8 cellular contexts compared by ENCODE assay signal in genomic region chr7:5509567-5510136, GRCh38. TPM values are rescaled to one million over a fixed set of nuclear protein-coding genes. Genes with fewer than 3 reads are reported as not detected.
A peak's percentile ranks its signal among the peaks of the same experiment; 100 is the strongest.
DNase-seq lines count a peak whose midpoint lies in the region; ATAC-seq, FAIRE-seq and TF ChIP-seq lines count a peak whose summit lies in the region.
"Not testable (repeated sequence)": the region's sequence is repeated elsewhere in the genome, so short reads cannot be mapped to it uniquely, and the experiment has no call there.

No MANE protein-coding gene starts in this region.

- H3K36me3 Mint-ChIP-seq in endodermal cell (ENCODE audit: low read depth), result peaks cover 16% of the 10 kb centered on the region

- H3K9me3 ChIP-seq in HCT116 (ENCODE audit: control insufficient read depth in 1 of 2, insufficient read depth in 1 of 2, low read depth in 1 of 2, low read length in 2 of 2); endodermal cell (ENCODE audit: control insufficient read depth, low read length): not testable (repeated sequence)

- not testable (repeated sequence) for H3K9me3 Mint-ChIP-seq in endodermal cell

- ATAC-seq in HCT116, result peak; percentile 41

- not testable (repeated sequence) for BruUV-seq in HCT116 (replicated peaks; lab: Mats Ljungman, UMichigan)

- H3K4me2 ChIP-seq in HCT116 (ENCODE audit: low read length), result peak overlapping the region; percentile 69

- intact Hi-C loops in HCT116 (cut with micrococcal nuclease), result not testable (repeated sequence)

- not testable (repeated sequence) for H3K27me3 Mint-ChIP-seq in endodermal cell (ENCODE audit: insufficient read depth)

- POLR2A ChIA-PET in HCT116 (lab: Charles Lee) (interaction anchor here (0.8 to 1.2 kb wide), 3 partner anchors 14 to 84 kb away, joined by 3 to 4 read pairs (median 3); no protein-coding TSS in a partner anchor), RWPE1 (lab: Yijun Ruan, JAX; ENCODE audit: low non-redundant PET) (interaction anchor here (0.7 kb wide), 1 partner anchor 17 kb away, joined by 5 read pairs; no protein-coding TSS in a partner anchor)

- H3K4me3 ChIP-seq in HCT116 (replicated peaks in 1 of 2; ENCODE audit: low read depth in 1 of 2, low read length in 2 of 2), result peak overlapping the region; percentile 28 to 44
- H3K4me3 ChIP-seq in endodermal cell (ENCODE audit: low read length), result not testable (repeated sequence)

- CTCF ChIA-PET in HCT116 (lab: Charles Lee) (interaction anchor here (0.9 to 1.4 kb wide), 5 partner anchors 14 to 270 kb away, joined by 3 to 7 read pairs (median 4); no protein-coding TSS in a partner anchor), RWPE1 (lab: Yijun Ruan, JAX) (interaction anchor here (0.6 to 1.3 kb wide), 3 partner anchors 15 to 160 kb away, joined by 3 to 5 read pairs (median 3); no protein-coding TSS in a partner anchor)

- not testable (repeated sequence) for H2AFZ ChIP-seq in HCT116 (ENCODE audit: low read depth, low read length, poor library complexity, severe bottlenecking)

- peak overlapping the region; percentile 37 for H3K9ac ChIP-seq in HCT116 (ENCODE audit: low read length)
- H3K9ac ChIP-seq in endodermal cell (ENCODE audit: extremely low read depth, low read length, poor library complexity, severe bottlenecking), result not testable (repeated sequence)

- H3K4me1 Mint-ChIP-seq in endodermal cell, result not testable (repeated sequence)

- H3K79me2 ChIP-seq in HCT116 (ENCODE audit: insufficient read depth, low read length), result peaks cover 81% of the 10 kb centered on the region

- H3K4me3 Mint-ChIP-seq in endodermal cell, result not testable (repeated sequence)

- not testable (repeated sequence) for TF ChIP-seq CTCF in HCT116 (IDR thresholded peaks at IDR 0.05 in 2 of 3, conservative IDR thresholded peaks at IDR 0.05 in 1 of 3; ENCODE audit: borderline replicate concordance in 1 of 3, insufficient read depth in 1 of 3, low read depth in 2 of 3, low read length in 2 of 3); RWPE1 (conservative IDR thresholded peaks at IDR 0.05; ENCODE audit: low read depth); endodermal cell (conservative IDR thresholded peaks at IDR 0.05)

- H3K4me1 ChIP-seq in HCT116 (ENCODE audit: control insufficient read depth in 1 of 2, insufficient read depth in 2 of 2, low read length in 2 of 2), result peaks cover 32 to 49% of the 10 kb centered on the region in 2 experiments
- not testable (repeated sequence) for H3K4me1 ChIP-seq in endodermal cell (ENCODE audit: control insufficient read depth, insufficient read depth, low read length)

- not testable (repeated sequence) for H3K27me3 ChIP-seq in HCT116 (ENCODE audit: insufficient read depth, low read length); endodermal cell (ENCODE audit: control insufficient read depth, insufficient read depth, low read length, poor library complexity, severe bottlenecking)

- 90 to 93% methylated on average over 10 to 14 of the region's 14 CpGs for WGBS in endodermal cell (ENCODE audit: insufficient coverage in 1 of 2, insufficient read length in 1 of 2), 2 experiments

- TF ChIP-seq EP300 in Ishikawa (IDR thresholded peaks at IDR 0.05; ENCODE audit: borderline replicate concordance), result 0 out of 2 replicates have a peak, but pooled peaks have one; percentile 39

- TF ChIP-seq POLR2A in HCT116 (IDR thresholded peaks at IDR 0.05; ENCODE audit: borderline replicate concordance, extremely low read depth, insufficient read depth, insufficient read length), result not testable (repeated sequence)

- H3K36me3 ChIP-seq in HCT116 (ENCODE audit: control insufficient read depth in 1 of 2, insufficient read depth in 2 of 2, low read length in 2 of 2), result peaks cover 4 to 10% of the 10 kb centered on the region in 2 experiments; a peak in 2 of 4 replicates
- peaks cover 11% of the 10 kb centered on the region for H3K36me3 ChIP-seq in endodermal cell (ENCODE audit: control insufficient read depth, insufficient read depth, low read length)

- H3K27ac Mint-ChIP-seq in endodermal cell, result peak overlapping the region; percentile 77

- not testable (repeated sequence) for H3K9me2 ChIP-seq in HCT116 (ENCODE audit: insufficient read depth)

- not testable (repeated sequence) for TF ChIP-seq RAD21 in HCT116 (IDR thresholded peaks at IDR 0.05; ENCODE audit: low read depth); Ishikawa (IDR thresholded peaks at IDR 0.05; ENCODE audit: low read depth)

- RAD21 ChIA-PET in HCT116 (lab: Charles Lee; ENCODE audit: low non-redundant PET in 1 of 2, low total read pairs in 2 of 2, uncharacterized antibody in 2 of 2, unreplicated experiment in 2 of 2), result interaction anchor here in 1 of 2 experiments (0.7 to 1.1 kb wide), 2 partner anchors 15 to 49 kb away, joined by 4 read pairs; no protein-coding TSS in a partner anchor

- not testable (repeated sequence) for H4K20me1 ChIP-seq in HCT116 (ENCODE audit: insufficient read depth)

- FAIRE-seq in urothelium cell line (lab: Jason Lieb, UNC), result not testable (repeated sequence)

- H3K27ac ChIP-seq in HCT116 (ENCODE audit: low read depth, low read length), result peak overlapping the region; percentile 73
- H3K27ac ChIP-seq in RWPE1, result peak overlapping the region; percentile 99
- H3K27ac ChIP-seq in endodermal cell (ENCODE audit: low read depth, low read length), result not testable (repeated sequence)

- DNase-seq in Daoy (ENCODE audit: low read depth), result peak; percentile 73
- peak; percentile 75 for DNase-seq in HCT116 (ENCODE audit: low read depth, low spot score)
- peak; percentile 71 for DNase-seq in RWPE1 (ENCODE audit: low spot score)
- peak; percentile 59 for DNase-seq in astrocyte of the hippocampus (ENCODE audit: low read depth, low spot score)
- peak; percentile 66 for DNase-seq in endodermal cell
- DNase-seq in kidney tubule cell (ENCODE audit: low spot score), result peak; percentile 68
- DNase-seq in urothelium cell line (ENCODE audit: low spot score), result peak; percentile 88

TF ChIP-seq in HCT116, 20 proteins besides CTCF, POLR2A, EP300 and RAD21:
- TF ChIP-seq POLR2AphosphoS5 (IDR thresholded peaks at IDR 0.05; ENCODE audit: low read depth, low read length), result 0 out of 2 replicates have a peak, but pooled peaks have one; percentile 12
- TF ChIP-seq JUND (IDR thresholded peaks at IDR 0.05), result peak; percentile 71
- peak; percentile 82 for TF ChIP-seq FOSL1 (IDR thresholded peaks at IDR 0.05; ENCODE audit: low read depth)
- peak; percentile 67 for TF ChIP-seq MAX (IDR thresholded peaks at IDR 0.05)
- peak; percentile 78; the same call in 1 of the 2 replicates for TF ChIP-seq SRF (IDR thresholded peaks at IDR 0.05; ENCODE audit: low read depth)
- TF ChIP-seq CBX3 (IDR thresholded peaks at IDR 0.05; ENCODE audit: low read depth), result peak; percentile 78
- peak; percentile 81 for TF ChIP-seq SP1 (IDR thresholded peaks at IDR 0.05; ENCODE audit: low read depth)

TF ChIP-seq in Ishikawa, 13 proteins besides CTCF, POLR2A, EP300 and RAD21:
- TF ChIP-seq TEAD4 (IDR thresholded peaks at IDR 0.05) (0 out of 2 replicates have a peak, but pooled peaks have one; percentile 37), TCF12 (IDR thresholded peaks at IDR 0.05; ENCODE audit: low read depth) (peak; percentile 47; the same call in 1 of the 2 replicates)

RNA-seq across cellular contexts. Expression of gene FBXL18, which starts 4.0 kb away (rescaled TPM):
- total RNA-seq in Daoy (2014; rRNA removed; shearing (Covaris generic)), result 3.9 and 5.1 TPM in 2 replicates
- total RNA-seq in HCT116 (2021; ENCODE audit: unreplicated experiment) (16.5 TPM), endodermal cell (10 to 100 TPM; 13.4 to 15.5 TPM)
- polyA plus RNA-seq in HCT116 (2012), result 6.1 and 6.6 TPM in 2 replicates
- polyA plus RNA-seq in endodermal cell (2013, experiment 1 of 2), result 7.1 TPM
- polyA plus RNA-seq in endodermal cell (2013, experiment 2 of 2), result 5.4 TPM

RNA-seq across cellular contexts. Expression of gene ACTB, which starts 20.7 kb away (rescaled TPM):
- total RNA-seq in Daoy (2014; rRNA removed; shearing (Covaris generic)), result 4,153 and 5,023 TPM in 2 replicates
- 2,545 TPM for total RNA-seq in HCT116 (2021; ENCODE audit: unreplicated experiment)
- 2,142 and 3,054 TPM in 2 replicates for polyA plus RNA-seq in HCT116 (2012)
- 1,000 to 10,000 TPM; 4,550 to 5,347 TPM for total RNA-seq in endodermal cell
- polyA plus RNA-seq in endodermal cell (2013, experiment 1 of 2), result 3,804 TPM
- 3,713 TPM for polyA plus RNA-seq in endodermal cell (2013, experiment 2 of 2)
